19 cellular contexts compared by ENCODE assay signal in genomic region chr3:152346740-152347139, GRCh38.
"Had no signal": no experiment of that assay in that cellular context is flagged by ENCODE, and none has a peak within 500 bp of the region (broad histone marks: within the 10 kb centered on the region; RNA-seq: fewer than 3 reads in every experiment).

No MANE protein-coding gene starts in this region.

- H3K4me3 Mint-ChIP-seq: endodermal cell, nephron progenitor cell had no signal

- H3K27me3 Mint-ChIP-seq: naive thymus-derived CD4-positive, alpha-beta T cell had no signal

- H3K4me1 ChIP-seq: colonic mucosa had no signal

- H3K36me3 ChIP-seq: colonic mucosa, right atrium auricular region, sigmoid colon, transverse colon had no signal

- H3K9me3 ChIP-seq: colonic mucosa, heart right ventricle, right atrium auricular region, sigmoid colon, stomach, thoracic aorta, transverse colon had no signal

- H3K4me1 Mint-ChIP-seq: nephron progenitor cell had no signal

- ATAC-seq: heart right ventricle; left lobe of liver; naive thymus-derived CD4-positive, alpha-beta T cell had no signal

- H3K27ac Mint-ChIP-seq: endodermal cell, nephron progenitor cell had no signal

- H3K27ac ChIP-seq: colonic mucosa, heart right ventricle, right atrium auricular region, stomach, thoracic aorta had no signal

- H3K27me3 ChIP-seq: colonic mucosa, heart right ventricle, right atrium auricular region, sigmoid colon, stomach, transverse colon had no signal

- H3K4me3 ChIP-seq: colonic mucosa, heart right ventricle, right atrium auricular region, sigmoid colon, stomach, thoracic aorta, transverse colon had no signal

- H3K9me3 Mint-ChIP-seq: endodermal cell, nephron progenitor cell had no signal

- DNase-seq: colonic mucosa; effector CD4-positive, alpha-beta T cell; endodermal cell; heart right ventricle; islet precursor cell; mammary epithelial cell; naive thymus-derived CD4-positive, alpha-beta T cell; nephron progenitor cell; posterior cingulate gyrus; sigmoid colon; small intestine; stimulated activated CD4-positive, alpha-beta T cell treated with anti-CD3 and anti-CD28 coated beads, Interleukin-12 subunit alpha, Interleukin-12 subunit beta, amount 100 ng/mL, for 4 hours; stimulated activated naive CD4-positive, alpha-beta T cell; stomach; substantia nigra; transverse colon had no signal
